In the genomic region with DNA sequence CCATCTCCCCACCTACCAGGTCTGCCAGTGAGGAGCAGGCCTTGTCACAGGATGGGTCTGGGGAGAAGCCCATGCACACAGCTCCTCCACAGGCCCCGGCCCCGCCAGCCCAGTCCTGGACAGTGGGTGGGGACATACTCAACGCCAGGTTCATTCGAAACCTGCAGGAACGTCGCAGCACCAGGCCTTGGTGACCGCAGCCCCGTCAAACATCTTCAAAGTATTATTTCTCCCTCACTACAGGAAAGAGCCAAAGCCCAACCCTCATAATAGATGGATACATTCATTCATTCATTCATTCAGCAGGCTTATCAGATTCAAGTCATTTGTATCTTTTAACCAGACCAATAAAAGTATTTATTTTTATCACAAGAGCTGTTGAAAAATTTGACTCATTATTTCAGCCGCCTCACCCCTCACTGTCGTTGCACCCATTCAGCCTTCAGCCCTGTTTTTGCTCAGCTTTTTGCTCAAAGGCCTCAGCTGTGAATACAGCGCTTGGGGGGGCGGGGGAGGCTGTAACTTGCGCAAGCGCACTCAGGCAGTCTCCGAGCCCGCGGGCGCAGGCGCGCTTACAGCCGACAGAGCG, we compare ENCODE assay signal across 2 cellular contexts.
A peak's percentile ranks its signal among the peaks of the same experiment; 100 is the strongest.
TF ChIP-seq lines count a peak whose summit lies in the region.

No MANE protein-coding gene starts in this region.

TF ChIP-seq in SK-N-SH treated with all-trans-retinoic acid at 6 μM for 48 hours, 23 proteins besides CTCF, POLR2A, EP300 and RAD21:
- TF ChIP-seq TOX (CRISPR knock-in tag; IDR thresholded peaks at IDR 0.05; ENCODE audit: borderline replicate concordance): no peak
- TF ChIP-seq, protein P1, sequence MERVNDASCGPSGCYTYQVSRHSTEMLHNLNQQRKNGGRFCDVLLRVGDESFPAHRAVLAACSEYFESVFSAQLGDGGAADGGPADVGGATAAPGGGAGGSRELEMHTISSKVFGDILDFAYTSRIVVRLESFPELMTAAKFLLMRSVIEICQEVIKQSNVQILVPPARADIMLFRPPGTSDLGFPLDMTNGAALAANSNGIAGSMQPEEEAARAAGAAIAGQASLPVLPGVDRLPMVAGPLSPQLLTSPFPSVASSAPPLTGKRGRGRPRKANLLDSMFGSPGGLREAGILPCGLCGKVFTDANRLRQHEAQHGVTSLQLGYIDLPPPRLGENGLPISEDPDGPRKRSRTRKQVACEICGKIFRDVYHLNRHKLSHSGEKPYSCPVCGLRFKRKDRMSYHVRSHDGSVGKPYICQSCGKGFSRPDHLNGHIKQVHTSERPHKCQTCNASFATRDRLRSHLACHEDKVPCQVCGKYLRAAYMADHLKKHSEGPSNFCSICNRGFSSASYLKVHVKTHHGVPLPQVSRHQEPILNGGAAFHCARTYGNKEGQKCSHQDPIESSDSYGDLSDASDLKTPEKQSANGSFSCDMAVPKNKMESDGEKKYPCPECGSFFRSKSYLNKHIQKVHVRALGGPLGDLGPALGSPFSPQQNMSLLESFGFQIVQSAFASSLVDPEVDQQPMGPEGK (CRISPR knock-in tag; IDR thresholded peaks at IDR 0.05; ENCODE audit: borderline replicate concordance): no peak
- TF ChIP-seq GLIS3 (CRISPR knock-in tag; IDR thresholded peaks at IDR 0.05): no peak
- TF ChIP-seq ARNTL (CRISPR knock-in tag; IDR thresholded peaks at IDR 0.05; ENCODE audit: borderline replicate concordance, low read depth): no peak
- TF ChIP-seq, protein P2, sequence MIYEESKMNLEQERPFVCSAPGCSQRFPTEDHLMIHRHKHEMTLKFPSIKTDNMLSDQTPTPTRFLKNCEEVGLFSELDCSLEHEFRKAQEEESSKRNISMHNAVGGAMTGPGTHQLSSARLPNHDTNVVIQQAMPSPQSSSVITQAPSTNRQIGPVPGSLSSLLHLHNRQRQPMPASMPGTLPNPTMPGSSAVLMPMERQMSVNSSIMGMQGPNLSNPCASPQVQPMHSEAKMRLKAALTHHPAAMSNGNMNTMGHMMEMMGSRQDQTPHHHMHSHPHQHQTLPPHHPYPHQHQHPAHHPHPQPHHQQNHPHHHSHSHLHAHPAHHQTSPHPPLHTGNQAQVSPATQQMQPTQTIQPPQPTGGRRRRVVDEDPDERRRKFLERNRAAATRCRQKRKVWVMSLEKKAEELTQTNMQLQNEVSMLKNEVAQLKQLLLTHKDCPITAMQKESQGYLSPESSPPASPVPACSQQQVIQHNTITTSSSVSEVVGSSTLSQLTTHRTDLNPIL (CRISPR knock-in tag; IDR thresholded peaks at IDR 0.05; ENCODE audit: low read depth): no peak
- TF ChIP-seq ZFP3 (CRISPR knock-in tag; IDR thresholded peaks at IDR 0.05): no peak
- TF ChIP-seq RARB (CRISPR knock-in tag; IDR thresholded peaks at IDR 0.05): no peak
- no peak for TF ChIP-seq CSDC2 (CRISPR knock-in tag; IDR thresholded peaks at IDR 0.05)
- TF ChIP-seq ZNF70 (CRISPR knock-in tag; IDR thresholded peaks at IDR 0.05): no peak
- TF ChIP-seq, protein P3, sequence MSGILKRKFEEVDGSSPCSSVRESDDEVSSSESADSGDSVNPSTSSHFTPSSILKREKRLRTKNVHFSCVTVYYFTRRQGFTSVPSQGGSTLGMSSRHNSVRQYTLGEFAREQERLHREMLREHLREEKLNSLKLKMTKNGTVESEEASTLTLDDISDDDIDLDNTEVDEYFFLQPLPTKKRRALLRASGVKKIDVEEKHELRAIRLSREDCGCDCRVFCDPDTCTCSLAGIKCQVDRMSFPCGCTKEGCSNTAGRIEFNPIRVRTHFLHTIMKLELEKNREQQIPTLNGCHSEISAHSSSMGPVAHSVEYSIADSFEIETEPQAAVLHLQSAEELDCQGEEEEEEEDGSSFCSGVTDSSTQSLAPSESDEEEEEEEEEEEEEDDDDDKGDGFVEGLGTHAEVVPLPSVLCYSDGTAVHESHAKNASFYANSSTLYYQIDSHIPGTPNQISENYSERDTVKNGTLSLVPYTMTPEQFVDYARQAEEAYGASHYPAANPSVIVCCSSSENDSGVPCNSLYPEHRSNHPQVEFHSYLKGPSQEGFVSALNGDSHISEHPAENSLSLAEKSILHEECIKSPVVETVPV (CRISPR knock-in tag; IDR thresholded peaks at IDR 0.05): no peak
- TF ChIP-seq, protein P4, sequence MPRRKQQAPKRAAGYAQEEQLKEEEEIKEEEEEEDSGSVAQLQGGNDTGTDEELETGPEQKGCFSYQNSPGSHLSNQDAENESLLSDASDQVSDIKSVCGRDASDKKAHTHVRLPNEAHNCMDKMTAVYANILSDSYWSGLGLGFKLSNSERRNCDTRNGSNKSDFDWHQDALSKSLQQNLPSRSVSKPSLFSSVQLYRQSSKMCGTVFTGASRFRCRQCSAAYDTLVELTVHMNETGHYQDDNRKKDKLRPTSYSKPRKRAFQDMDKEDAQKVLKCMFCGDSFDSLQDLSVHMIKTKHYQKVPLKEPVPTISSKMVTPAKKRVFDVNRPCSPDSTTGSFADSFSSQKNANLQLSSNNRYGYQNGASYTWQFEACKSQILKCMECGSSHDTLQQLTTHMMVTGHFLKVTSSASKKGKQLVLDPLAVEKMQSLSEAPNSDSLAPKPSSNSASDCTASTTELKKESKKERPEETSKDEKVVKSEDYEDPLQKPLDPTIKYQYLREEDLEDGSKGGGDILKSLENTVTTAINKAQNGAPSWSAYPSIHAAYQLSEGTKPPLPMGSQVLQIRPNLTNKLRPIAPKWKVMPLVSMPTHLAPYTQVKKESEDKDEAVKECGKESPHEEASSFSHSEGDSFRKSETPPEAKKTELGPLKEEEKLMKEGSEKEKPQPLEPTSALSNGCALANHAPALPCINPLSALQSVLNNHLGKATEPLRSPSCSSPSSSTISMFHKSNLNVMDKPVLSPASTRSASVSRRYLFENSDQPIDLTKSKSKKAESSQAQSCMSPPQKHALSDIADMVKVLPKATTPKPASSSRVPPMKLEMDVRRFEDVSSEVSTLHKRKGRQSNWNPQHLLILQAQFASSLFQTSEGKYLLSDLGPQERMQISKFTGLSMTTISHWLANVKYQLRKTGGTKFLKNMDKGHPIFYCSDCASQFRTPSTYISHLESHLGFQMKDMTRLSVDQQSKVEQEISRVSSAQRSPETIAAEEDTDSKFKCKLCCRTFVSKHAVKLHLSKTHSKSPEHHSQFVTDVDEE (CRISPR knock-in tag; IDR thresholded peaks at IDR 0.05): no peak
- no peak for TF ChIP-seq SNAI2 (CRISPR knock-in tag; IDR thresholded peaks at IDR 0.05)
- no peak for TF ChIP-seq PPARA (CRISPR knock-in tag; IDR thresholded peaks at IDR 0.05; ENCODE audit: borderline replicate concordance)
- TF ChIP-seq ZNF565 (CRISPR knock-in tag; conservative IDR thresholded peaks at IDR 0.05; ENCODE audit: low read depth): no peak
- no peak for TF ChIP-seq ZC3H10 (CRISPR knock-in tag; IDR thresholded peaks at IDR 0.05)
- no peak for TF ChIP-seq ZFP30 (CRISPR knock-in tag; IDR thresholded peaks at IDR 0.05)
- no peak for TF ChIP-seq ZNF8 (CRISPR knock-in tag; IDR thresholded peaks at IDR 0.05)
- TF ChIP-seq BACH2 (CRISPR knock-in tag; IDR thresholded peaks at IDR 0.05; ENCODE audit: borderline replicate concordance): no peak

TF ChIP-seq in HepG2, 621 proteins besides CTCF, POLR2A, EP300 and RAD21 (continues in another document):
- TF ChIP-seq THYN1 (CRISPR knock-in tag; IDR thresholded peaks at IDR 0.05; ENCODE audit: borderline replicate concordance, low read depth) (no peak), ZNF562 (CRISPR knock-in tag; IDR thresholded peaks at IDR 0.05; ENCODE audit: borderline replicate concordance) (no peak), PCBP2 (optimal IDR thresholded peaks at IDR 0.05; ENCODE audit: low read depth, low read length, poor library complexity, severe bottlenecking) (no peak), ADNP (CRISPR knock-in tag; IDR thresholded peaks at IDR 0.05) (no peak), ZNF180 (CRISPR knock-in tag; IDR thresholded peaks at IDR 0.05; ENCODE audit: borderline replicate concordance, low read depth) (no peak), FOXO1 (CRISPR knock-in tag; IDR thresholded peaks at IDR 0.05) (no peak), MBD4 (IDR thresholded peaks at IDR 0.05; ENCODE audit: borderline replicate concordance, low read length) (no peak), IRF2 (CRISPR knock-in tag; IDR thresholded peaks at IDR 0.05) (no peak), ZNF790 (CRISPR knock-in tag; IDR thresholded peaks at IDR 0.05; ENCODE audit: borderline replicate concordance) (no peak), RBM39 (IDR thresholded peaks at IDR 0.05; ENCODE audit: low read depth, low read length, poor library complexity, severe bottlenecking) (no peak), ZNF251 (CRISPR knock-in tag; IDR thresholded peaks at IDR 0.05) (no peak), ZNF282 (IDR thresholded peaks at IDR 0.05; ENCODE audit: partially characterized antibody) (no peak), ZNF614 (CRISPR knock-in tag; IDR thresholded peaks at IDR 0.05; ENCODE audit: borderline replicate concordance) (no peak), ZNF33B (CRISPR knock-in tag; IDR thresholded peaks at IDR 0.05) (0 out of 2 replicates have a peak, but pooled peaks have one; percentile 56), ZNF839 (CRISPR knock-in tag; IDR thresholded peaks at IDR 0.05; ENCODE audit: borderline replicate concordance) (no peak), SMC3 (IDR thresholded peaks at IDR 0.05; ENCODE audit: low read length) (no peak), ZBTB21 (CRISPR knock-in tag; IDR thresholded peaks at IDR 0.05) (no peak), GATA4 (IDR thresholded peaks at IDR 0.05; ENCODE audit: borderline replicate concordance, low read depth) (no peak), ZNF331 (CRISPR knock-in tag; IDR thresholded peaks at IDR 0.05) (0 out of 2 replicates have a peak, but pooled peaks have one; percentile 2), TBL1XR1 (IDR thresholded peaks at IDR 0.05; ENCODE audit: borderline replicate concordance, low read length, partially characterized antibody) (no peak), PRPF4 (IDR thresholded peaks at IDR 0.05; ENCODE audit: low read depth, low read length, poor library complexity, severe bottlenecking) (peak; percentile 25), CEBPG (CRISPR knock-in tag; IDR thresholded peaks at IDR 0.05) (peak; percentile 73), ZNF292 (CRISPR knock-in tag; IDR thresholded peaks at IDR 0.05; ENCODE audit: borderline replicate concordance, low read depth) (no peak), RFX5 (IDR thresholded peaks at IDR 0.05; ENCODE audit: low read depth, low read length) (no peak), PRMT3 (CRISPR knock-in tag; IDR thresholded peaks at IDR 0.05; ENCODE audit: borderline replicate concordance, low read depth) (no peak), ZNF570 (CRISPR knock-in tag; IDR thresholded peaks at IDR 0.05; ENCODE audit: borderline replicate concordance) (no peak), HNRNPH1 (optimal IDR thresholded peaks at IDR 0.05; ENCODE audit: low read depth, low read length) (no peak), ZFP36 (IDR thresholded peaks at IDR 0.05; ENCODE audit: borderline replicate concordance, low read depth, low read length, partially characterized antibody) (no peak), ZFP1 (CRISPR knock-in tag; IDR thresholded peaks at IDR 0.05) (no peak), ARNT (IDR thresholded peaks at IDR 0.05) (no peak), KDM6A (CRISPR knock-in tag; IDR thresholded peaks at IDR 0.05; ENCODE audit: low read depth) (no peak), ZNF30 (CRISPR knock-in tag; IDR thresholded peaks at IDR 0.05) (no peak), ZNF589 (CRISPR knock-in tag; conservative IDR thresholded peaks at IDR 0.05) (no peak), NRL (CRISPR knock-in tag; IDR thresholded peaks at IDR 0.05; ENCODE audit: borderline replicate concordance) (0 out of 2 replicates have a peak, but pooled peaks have one; percentile 47), KLF11 (CRISPR knock-in tag; IDR thresholded peaks at IDR 0.05) (no peak; the same call in 1 of the 2 replicates)
- TF ChIP-seq, protein P5, sequence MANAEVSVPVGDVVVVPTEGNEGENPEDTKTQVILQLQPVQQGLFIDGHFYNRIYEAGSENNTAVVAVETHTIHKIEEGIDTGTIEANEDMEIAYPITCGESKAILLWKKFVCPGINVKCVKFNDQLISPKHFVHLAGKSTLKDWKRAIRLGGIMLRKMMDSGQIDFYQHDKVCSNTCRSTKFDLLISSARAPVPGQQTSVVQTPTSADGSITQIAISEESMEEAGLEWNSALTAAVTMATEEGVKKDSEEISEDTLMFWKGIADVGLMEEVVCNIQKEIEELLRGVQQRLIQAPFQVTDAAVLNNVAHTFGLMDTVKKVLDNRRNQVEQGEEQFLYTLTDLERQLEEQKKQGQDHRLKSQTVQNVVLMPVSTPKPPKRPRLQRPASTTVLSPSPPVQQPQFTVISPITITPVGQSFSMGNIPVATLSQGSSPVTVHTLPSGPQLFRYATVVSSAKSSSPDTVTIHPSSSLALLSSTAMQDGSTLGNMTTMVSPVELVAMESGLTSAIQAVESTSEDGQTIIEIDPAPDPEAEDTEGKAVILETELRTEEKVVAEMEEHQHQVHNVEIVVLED (CRISPR knock-in tag; IDR thresholded peaks at IDR 0.05; ENCODE audit: borderline replicate concordance): no peak
- TF ChIP-seq, protein P6, sequence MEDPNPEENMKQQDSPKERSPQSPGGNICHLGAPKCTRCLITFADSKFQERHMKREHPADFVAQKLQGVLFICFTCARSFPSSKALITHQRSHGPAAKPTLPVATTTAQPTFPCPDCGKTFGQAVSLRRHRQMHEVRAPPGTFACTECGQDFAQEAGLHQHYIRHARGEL (CRISPR knock-in tag; IDR thresholded peaks at IDR 0.05): peak; percentile 71; the same call in 1 of the 2 replicates
- TF ChIP-seq, protein P7, sequence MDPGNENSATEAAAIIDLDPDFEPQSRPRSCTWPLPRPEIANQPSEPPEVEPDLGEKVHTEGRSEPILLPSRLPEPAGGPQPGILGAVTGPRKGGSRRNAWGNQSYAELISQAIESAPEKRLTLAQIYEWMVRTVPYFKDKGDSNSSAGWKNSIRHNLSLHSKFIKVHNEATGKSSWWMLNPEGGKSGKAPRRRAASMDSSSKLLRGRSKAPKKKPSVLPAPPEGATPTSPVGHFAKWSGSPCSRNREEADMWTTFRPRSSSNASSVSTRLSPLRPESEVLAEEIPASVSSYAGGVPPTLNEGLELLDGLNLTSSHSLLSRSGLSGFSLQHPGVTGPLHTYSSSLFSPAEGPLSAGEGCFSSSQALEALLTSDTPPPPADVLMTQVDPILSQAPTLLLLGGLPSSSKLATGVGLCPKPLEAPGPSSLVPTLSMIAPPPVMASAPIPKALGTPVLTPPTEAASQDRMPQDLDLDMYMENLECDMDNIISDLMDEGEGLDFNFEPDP (CRISPR knock-in tag; conservative IDR thresholded peaks at IDR 0.05): no peak
- TF ChIP-seq, protein P8, sequence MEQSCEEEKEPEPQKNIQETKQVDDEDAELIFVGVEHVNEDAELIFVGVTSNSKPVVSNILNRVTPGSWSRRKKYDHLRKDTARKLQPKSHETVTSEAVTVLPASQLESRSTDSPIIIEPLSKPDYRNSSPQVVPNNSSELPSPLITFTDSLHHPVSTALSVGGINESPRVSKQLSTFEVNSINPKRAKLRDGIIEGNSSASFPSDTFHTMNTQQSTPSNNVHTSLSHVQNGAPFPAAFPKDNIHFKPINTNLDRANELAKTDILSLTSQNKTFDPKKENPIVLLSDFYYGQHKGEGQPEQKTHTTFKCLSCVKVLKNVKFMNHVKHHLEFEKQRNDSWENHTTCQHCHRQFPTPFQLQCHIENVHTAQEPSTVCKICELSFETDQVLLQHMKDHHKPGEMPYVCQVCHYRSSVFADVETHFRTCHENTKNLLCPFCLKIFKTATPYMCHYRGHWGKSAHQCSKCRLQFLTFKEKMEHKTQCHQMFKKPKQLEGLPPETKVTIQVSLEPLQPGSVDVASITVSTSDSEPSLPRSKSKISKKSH (CRISPR knock-in tag; IDR thresholded peaks at IDR 0.05; ENCODE audit: borderline replicate concordance): no peak
- TF ChIP-seq, protein P9, sequence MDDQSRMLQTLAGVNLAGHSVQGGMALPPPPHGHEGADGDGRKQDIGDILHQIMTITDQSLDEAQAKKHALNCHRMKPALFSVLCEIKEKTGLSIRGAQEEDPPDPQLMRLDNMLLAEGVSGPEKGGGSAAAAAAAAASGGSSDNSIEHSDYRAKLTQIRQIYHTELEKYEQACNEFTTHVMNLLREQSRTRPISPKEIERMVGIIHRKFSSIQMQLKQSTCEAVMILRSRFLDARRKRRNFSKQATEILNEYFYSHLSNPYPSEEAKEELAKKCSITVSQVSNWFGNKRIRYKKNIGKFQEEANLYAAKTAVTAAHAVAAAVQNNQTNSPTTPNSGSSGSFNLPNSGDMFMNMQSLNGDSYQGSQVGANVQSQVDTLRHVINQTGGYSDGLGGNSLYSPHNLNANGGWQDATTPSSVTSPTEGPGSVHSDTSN (CRISPR knock-in tag; IDR thresholded peaks at IDR 0.05; ENCODE audit: borderline replicate concordance): no peak
